ENCODE assay signal across 11 cellular contexts in the genomic region with DNA sequence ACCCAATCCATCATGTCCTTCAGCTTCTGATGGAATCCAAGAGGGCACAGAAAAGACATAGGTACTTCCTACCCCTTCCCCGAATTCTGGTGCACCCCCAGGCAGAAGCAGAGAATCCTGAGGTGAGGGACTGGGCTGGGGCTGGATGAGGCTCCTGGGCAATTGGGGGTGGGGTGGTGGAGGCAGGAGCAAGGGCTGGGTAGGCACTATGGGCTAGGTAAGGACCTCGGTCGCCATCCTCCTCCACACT. TPM values are rescaled to one million over a fixed set of nuclear protein-coding genes. Genes with fewer than 3 reads are reported as not detected.
A peak's percentile ranks its signal among the peaks of the same experiment; 100 is the strongest.
DNase-seq lines count a peak whose midpoint lies in the region; ATAC-seq and TF ChIP-seq lines count a peak whose summit lies in the region.
"Had no signal": no experiment of that assay in that cellular context is flagged by ENCODE, and none has a peak within 500 bp of the region (broad histone marks: within the 10 kb centered on the region; RNA-seq: fewer than 3 reads in every experiment).

No MANE protein-coding gene starts in this region.

- H3K4me3 ChIP-seq in GM06990 (replicated peaks; ENCODE audit: low read depth, low read length) (peak overlapping the region; percentile 67), mesodermal cell (ENCODE audit: extremely low read depth, insufficient read depth, low read length, poor library complexity, severe bottlenecking) (peak overlapping the region; percentile 47)

- H3K36me3 Mint-ChIP-seq in activated naive CD8-positive, alpha-beta T cell treated with anti-CD3 and anti-CD28 coated beads, Interleukin-2, amount 10 ng/mL, durations not matched to agents 7 days and 5 days, result peaks cover 7% of the 10 kb centered on the region

- H3K27ac Mint-ChIP-seq in activated naive CD8-positive, alpha-beta T cell treated with anti-CD3 and anti-CD28 coated beads, Interleukin-2, amount 10 ng/mL, durations not matched to agents 7 days and 5 days, result peak overlapping the region; percentile 90

- H3K4me3 Mint-ChIP-seq in activated naive CD8-positive, alpha-beta T cell treated with anti-CD3 and anti-CD28 coated beads, Interleukin-2, amount 10 ng/mL, durations not matched to agents 7 days and 5 days, result peak overlapping the region; percentile 80

- no peaks in the 10 kb centered on the region for H3K4me1 ChIP-seq in mesodermal cell (ENCODE audit: control insufficient read depth, insufficient read depth, low read length, poor library complexity, severe bottlenecking)

- peaks cover 13% of the 10 kb centered on the region for H3K36me3 ChIP-seq in GM06990 (ENCODE audit: control insufficient read depth, insufficient read depth, low read length)
- H3K36me3 ChIP-seq in mesodermal cell (ENCODE audit: control insufficient read depth, insufficient read depth, low read length), result no peaks in the 10 kb centered on the region

- H3K27ac ChIP-seq in 22Rv1, result peak overlapping the region; percentile 95
- H3K27ac ChIP-seq in mesodermal cell (ENCODE audit: low read depth, low read length, severe bottlenecking), result peak overlapping the region; percentile 96

- H3K27me3 Mint-ChIP-seq in activated naive CD8-positive, alpha-beta T cell treated with anti-CD3 and anti-CD28 coated beads, Interleukin-2, amount 10 ng/mL, durations not matched to agents 7 days and 5 days, result peaks cover 39% of the 10 kb centered on the region

- H3K9me3 Mint-ChIP-seq in activated naive CD8-positive, alpha-beta T cell treated with anti-CD3 and anti-CD28 coated beads, Interleukin-2, amount 10 ng/mL, durations not matched to agents 7 days and 5 days, result no peaks in the 10 kb centered on the region

- H3K27me3 ChIP-seq in GM06990 (replicated peaks; ENCODE audit: control insufficient read depth, insufficient read depth, low read length), result no peaks in the 10 kb centered on the region; the same call in 1 of the 2 replicates

- peaks cover 12% of the 10 kb centered on the region for H3K9me3 ChIP-seq in mesodermal cell (ENCODE audit: control insufficient read depth, low read length)

- WGBS in mesodermal cell (ENCODE audit: insufficient coverage in 2 of 2), 2 experiments, result no CpG with 5 or more reads among the region's 3 CpGs

- H3K4me1 Mint-ChIP-seq in activated naive CD8-positive, alpha-beta T cell treated with anti-CD3 and anti-CD28 coated beads, Interleukin-2, amount 10 ng/mL, durations not matched to agents 7 days and 5 days, result peaks cover 45% of the 10 kb centered on the region

- POLR2A ChIA-PET in activated naive CD8-positive, alpha-beta T cell treated with anti-CD3 and anti-CD28 coated beads, Interleukin-2, amount 10 ng/mL, durations not matched to agents 7 days and 5 days (lab: Charles Lee), result interaction anchor here (0.6 to 1.2 kb wide), 2 partner anchors 44 to 569 kb away, joined by 3 to 4 read pairs; a partner anchor contains a TSS

- ATAC-seq in activated naive CD8-positive, alpha-beta T cell treated with anti-CD3 and anti-CD28 coated beads, Interleukin-2, amount 10 ng/mL, durations not matched to agents 7 days and 5 days (ENCODE audit: low read depth), result no peak
- ATAC-seq in GM21717 (IDR thresholded peaks at IDR 0.05; ENCODE audit: unreplicated experiment), result no peak

- TF ChIP-seq CTCF in 22Rv1 (IDR thresholded peaks at IDR 0.05), result no peak
- no peak for TF ChIP-seq CTCF in GM06990 (IDR thresholded peaks at IDR 0.05; ENCODE audit: insufficient read depth, low read length, poor library complexity, severe bottlenecking)

- DNase-seq in GM06990 (ENCODE audit: extremely low read depth, insufficient read length), result no peak
- DNase-seq in activated naive CD8-positive, alpha-beta T cell treated with anti-CD3 and anti-CD28 coated beads, Interleukin-2, amount 10 ng/mL, durations not matched to agents 7 days and 5 days, result no peak
- no peak for DNase-seq in iPS-NIHi7 (ENCODE audit: extremely low spot score)
- DNase-seq in NCI-H226, result no peak
- DNase-seq in SIG-M5 treated with dmso at 0.1 percent for 504 hours (lab: John Stamatoyannopoulos, UW; ENCODE audit: unreplicated experiment), result no peak
- DNase-seq: SW 1271 had no signal

RNA-seq across cellular contexts. Expression of a gene that starts 2.8 kb away (rescaled TPM):
- total RNA-seq in activated naive CD8-positive, alpha-beta T cell treated with anti-CD3 and anti-CD28 coated beads, Interleukin-2, amount 10 ng/mL, durations not matched to agents 7 days and 5 days, result 1 to 10 TPM; 1.1 to 1.4 TPM
- 4.1 TPM for polyA plus RNA-seq in mesodermal cell (2013, experiment 1 of 2)
- polyA plus RNA-seq in mesodermal cell (2013, experiment 2 of 2), result 2.7 TPM
- total RNA-seq: HT1080 had no signal

RNA-seq across cellular contexts. Expression of a gene that starts 33.5 kb away (rescaled TPM):
- total RNA-seq in activated naive CD8-positive, alpha-beta T cell treated with anti-CD3 and anti-CD28 coated beads, Interleukin-2, amount 10 ng/mL, durations not matched to agents 7 days and 5 days, result 1 to 10 TPM; 4.8 to 5.4 TPM
- polyA plus RNA-seq in mesodermal cell (2013, experiment 1 of 2), result 0.37 TPM
- 0.46 TPM for polyA plus RNA-seq in mesodermal cell (2013, experiment 2 of 2)
- total RNA-seq: HT1080, NCI-H460 had no signal

RNA-seq across cellular contexts. Expression of a gene that starts 44.3 kb away (rescaled TPM):
- 10 to 100 TPM; 81.6 to 82.8 TPM for total RNA-seq in activated naive CD8-positive, alpha-beta T cell treated with anti-CD3 and anti-CD28 coated beads, Interleukin-2, amount 10 ng/mL, durations not matched to agents 7 days and 5 days
- 26.9 TPM for polyA plus RNA-seq in mesodermal cell (2013, experiment 1 of 2)
- 21.0 TPM for polyA plus RNA-seq in mesodermal cell (2013, experiment 2 of 2)

RNA-seq across cellular contexts. Expression of a gene that starts 52.2 kb away (rescaled TPM):
- 100 to 1,000 TPM; 131 to 143 TPM for total RNA-seq in activated naive CD8-positive, alpha-beta T cell treated with anti-CD3 and anti-CD28 coated beads, Interleukin-2, amount 10 ng/mL, durations not matched to agents 7 days and 5 days
- polyA plus RNA-seq in mesodermal cell (2013, experiment 1 of 2), result 55.9 TPM
- 43.8 TPM for polyA plus RNA-seq in mesodermal cell (2013, experiment 2 of 2)
